Comparison of ENCODE assay signal across 13 cellular contexts in the genomic region with DNA sequence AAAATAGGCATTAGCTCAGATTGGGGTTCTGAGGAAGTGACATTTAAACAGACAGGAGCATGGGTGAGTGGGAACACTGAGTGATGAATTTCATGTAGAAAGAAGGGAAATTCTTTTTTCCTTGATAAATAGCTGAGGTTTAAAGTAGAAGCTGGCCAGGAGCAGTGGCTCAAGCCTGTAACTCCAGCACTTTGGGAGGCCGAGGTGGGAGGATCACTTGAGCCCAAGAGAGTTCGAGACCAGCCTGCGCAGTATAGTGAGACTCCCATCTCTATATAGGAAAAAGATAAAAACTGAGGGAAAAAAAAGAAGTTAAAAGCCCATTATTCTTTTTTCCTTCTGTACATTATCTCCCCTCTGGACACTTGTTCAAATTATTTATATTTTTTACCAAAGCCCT. TPM values are rescaled to one million over a fixed set of nuclear protein-coding genes. Genes with fewer than 3 reads are reported as not detected.
DNase-seq lines count a peak whose midpoint lies in the region; ATAC-seq and TF ChIP-seq lines count a peak whose summit lies in the region.
"Had no signal": no experiment of that assay in that cellular context is flagged by ENCODE, and none has a peak within 500 bp of the region (broad histone marks: within the 10 kb centered on the region; RNA-seq: fewer than 3 reads in every experiment).

No MANE protein-coding gene starts in this region.

- peak overlapping the region; percentile 94 for H3K27ac ChIP-seq in CD4-positive, alpha-beta T cell (ENCODE audit: low read depth, low read length)
- H3K27ac ChIP-seq in KOPT-K1 (ENCODE audit: low read depth, low read length, poor library complexity, severe bottlenecking) (peak overlapping the region; percentile 99), colonic mucosa (no peak overlapping the region)

- no peak overlapping the region for H3K9ac ChIP-seq in colonic mucosa (ENCODE audit: low read depth in 2 of 2, low read length in 2 of 2)

- H3K4me3 Mint-ChIP-seq in CD4-positive, alpha-beta T cell, result peak overlapping the region; percentile 84
- H3K4me3 Mint-ChIP-seq in activated naive CD8-positive, alpha-beta T cell treated with anti-CD3 and anti-CD28 coated beads, Interleukin-2, amount 50 U/mL, for 24 hours, result peak overlapping the region; percentile 96
- H3K4me3 Mint-ChIP-seq in natural killer cell treated with Interleukin-12 subunit alpha and Interleukin-12 subunit beta and Interleukin-15 and Interleukin-18, amount 100 ng/mL, for 72 hours, result peak overlapping the region; percentile 82

- H3K4me3 ChIP-seq in colonic mucosa, result no peak overlapping the region

- peaks cover 88% of the 10 kb centered on the region for H3K4me1 Mint-ChIP-seq in CD4-positive, alpha-beta T cell (ENCODE audit: low read depth)
- peaks cover 92% of the 10 kb centered on the region for H3K4me1 Mint-ChIP-seq in activated naive CD8-positive, alpha-beta T cell treated with anti-CD3 and anti-CD28 coated beads, Interleukin-2, amount 50 U/mL, for 24 hours
- peaks cover 60 to 74% of the 10 kb centered on the region in 2 donors for H3K4me1 Mint-ChIP-seq in natural killer cell treated with Interleukin-12 subunit alpha and Interleukin-12 subunit beta and Interleukin-15 and Interleukin-18, amount 100 ng/mL, for 72 hours (ENCODE audit: low read depth in 2 of 2)

- intact Hi-C loops in CD4-positive, alpha-beta T cell (cut with DNase I, micrococcal nuclease), result loop anchor here (5.0 to 10.0 kb wide), 3 partner anchors 37 to 175 kb away; partner anchors contain the start of genes ZNF239 (in 1 of the 2) and ZNF487 (in 1 of the 2)
- intact Hi-C loops in colonic mucosa (cut with DNase I), result no loop called here

- ATAC-seq in CD4-positive, alpha-beta T cell (ENCODE audit: poor library complexity), result no peak
- no peak for ATAC-seq in activated naive CD8-positive, alpha-beta T cell treated with anti-CD3 and anti-CD28 coated beads, Interleukin-2, amount 50 U/mL, for 24 hours
- ATAC-seq in natural killer cell treated with Interleukin-12 subunit alpha and Interleukin-12 subunit beta and Interleukin-15 and Interleukin-18, amount 100 ng/mL, for 72 hours, result no peak
- ATAC-seq in HG03175 (IDR thresholded peaks at IDR 0.05; ENCODE audit: unreplicated experiment), result no peak

- no peak for DNase-seq in CD4-positive, alpha-beta T cell
- DNase-seq in activated naive CD8-positive, alpha-beta T cell treated with anti-CD3 and anti-CD28 coated beads, Interleukin-2, amount 50 U/mL, for 24 hours, result no peak
- DNase-seq in natural killer cell treated with Interleukin-12 subunit alpha and Interleukin-12 subunit beta and Interleukin-15 and Interleukin-18, amount 100 ng/mL, for 72 hours (ENCODE audit: low spot score), result no peak
- DNase-seq in DMS79 (lab: John Stamatoyannopoulos, UW) (no peak), DMS53 treated with DMSO at 0.1 percent for 48 hours (lab: John Stamatoyannopoulos, UW; ENCODE audit: unreplicated experiment) (no peak), colonic mucosa (no peak)
- DNase-seq: NCI-H446 treated with DMSO at 0.1 percent for 48 hours; stimulated activated CD4-positive, alpha-beta T cell treated with anti-CD3 and anti-CD28 coated beads, Interleukin-4, amount 100 ng/mL, for 24 hours; T-helper 9 cell had no signal

- H3K9me3 Mint-ChIP-seq in CD4-positive, alpha-beta T cell, result no peaks in the 10 kb centered on the region
- H3K9me3 Mint-ChIP-seq in activated naive CD8-positive, alpha-beta T cell treated with anti-CD3 and anti-CD28 coated beads, Interleukin-2, amount 50 U/mL, for 24 hours, result no peaks in the 10 kb centered on the region
- no peaks in the 10 kb centered on the region for H3K9me3 Mint-ChIP-seq in natural killer cell treated with Interleukin-12 subunit alpha and Interleukin-12 subunit beta and Interleukin-15 and Interleukin-18, amount 100 ng/mL, for 72 hours

- peak overlapping the region; percentile 93 for H3K27ac Mint-ChIP-seq in CD4-positive, alpha-beta T cell
- H3K27ac Mint-ChIP-seq in activated naive CD8-positive, alpha-beta T cell treated with anti-CD3 and anti-CD28 coated beads, Interleukin-2, amount 50 U/mL, for 24 hours, result peak overlapping the region; percentile 93
- H3K27ac Mint-ChIP-seq in natural killer cell treated with Interleukin-12 subunit alpha and Interleukin-12 subunit beta and Interleukin-15 and Interleukin-18, amount 100 ng/mL, for 72 hours, result peak overlapping the region; percentile 88 to 92

- no peaks in the 10 kb centered on the region for H3K9me3 ChIP-seq in CD4-positive, alpha-beta T cell (ENCODE audit: control insufficient read depth, low read length)
- H3K9me3 ChIP-seq in KOPT-K1 (ENCODE audit: insufficient read depth, low read length, poor library complexity, severe bottlenecking), result no peaks in the 10 kb centered on the region
- H3K9me3 ChIP-seq in colonic mucosa, result no peaks in the 10 kb centered on the region

- no peak for TF ChIP-seq CTCF in CD4-positive, alpha-beta T cell (IDR thresholded peaks at IDR 0.05)
- no peak for TF ChIP-seq CTCF in colonic mucosa (IDR thresholded peaks at IDR 0.05)

- H3K36me3 ChIP-seq in KOPT-K1 (ENCODE audit: insufficient read depth, low read length) (peaks cover 72% of the 10 kb centered on the region), colonic mucosa (no peaks in the 10 kb centered on the region)

- POLR2A ChIA-PET in CD4-positive, alpha-beta T cell (lab: Charles Lee), result interaction anchor here (1.4 to 4.8 kb wide), 4 partner anchors 7 to 37 kb away, joined by 4 to 54 read pairs (median 9); partner anchors contain the start of genes HNRNPF and ZNF487

- H3K27me3 ChIP-seq in CD4-positive, alpha-beta T cell (ENCODE audit: control insufficient read depth, insufficient read depth, low read length), result no peaks in the 10 kb centered on the region
- no peaks in the 10 kb centered on the region for H3K27me3 ChIP-seq in colonic mucosa

- H3K4me1 ChIP-seq in colonic mucosa, result peaks cover 26% of the 10 kb centered on the region

- CTCF ChIA-PET in CD4-positive, alpha-beta T cell (lab: Charles Lee), result no interaction called here

- peaks cover 82% of the 10 kb centered on the region for H3K36me3 Mint-ChIP-seq in CD4-positive, alpha-beta T cell (ENCODE audit: low read depth)
- peaks cover 86% of the 10 kb centered on the region for H3K36me3 Mint-ChIP-seq in activated naive CD8-positive, alpha-beta T cell treated with anti-CD3 and anti-CD28 coated beads, Interleukin-2, amount 50 U/mL, for 24 hours (ENCODE audit: low read depth)
- H3K36me3 Mint-ChIP-seq in natural killer cell treated with Interleukin-12 subunit alpha and Interleukin-12 subunit beta and Interleukin-15 and Interleukin-18, amount 100 ng/mL, for 72 hours, result peaks cover 41% of the 10 kb centered on the region

- H3K27me3 Mint-ChIP-seq in CD4-positive, alpha-beta T cell, result no peaks in the 10 kb centered on the region
- no peaks in the 10 kb centered on the region for H3K27me3 Mint-ChIP-seq in activated naive CD8-positive, alpha-beta T cell treated with anti-CD3 and anti-CD28 coated beads, Interleukin-2, amount 50 U/mL, for 24 hours
- no peaks in the 10 kb centered on the region for H3K27me3 Mint-ChIP-seq in natural killer cell treated with Interleukin-12 subunit alpha and Interleukin-12 subunit beta and Interleukin-15 and Interleukin-18, amount 100 ng/mL, for 72 hours

RNA-seq across cellular contexts. Expression of gene HNRNPF, which starts 9.1 kb away (rescaled TPM):
- total RNA-seq in CD4-positive, alpha-beta T cell, result 10 to 100 TPM; 86.5 to 87.9 TPM
- 100 to 1,000 TPM; 340 to 514 TPM for total RNA-seq in natural killer cell treated with Interleukin-12 subunit alpha and Interleukin-12 subunit beta and Interleukin-15 and Interleukin-18, amount 100 ng/mL, for 72 hours
- 100 to 1,000 TPM; 250 to 394 TPM for total RNA-seq in colonic mucosa

RNA-seq across cellular contexts. Expression of gene FXYD4, which starts 28.5 kb away (rescaled TPM):
- total RNA-seq in CD4-positive, alpha-beta T cell, result not detected
- not detected for total RNA-seq in natural killer cell treated with Interleukin-12 subunit alpha and Interleukin-12 subunit beta and Interleukin-15 and Interleukin-18, amount 100 ng/mL, for 72 hours
- under 1 TPM in 1 of 2 donors, not detected in 1; 0.98 TPM for total RNA-seq in colonic mucosa
- total RNA-seq: H4, M059J had no signal

RNA-seq across cellular contexts. Expression of gene ZNF487, which starts 37.0 kb away (rescaled TPM):
- 1 to 10 TPM; 7.5 to 8.5 TPM for total RNA-seq in CD4-positive, alpha-beta T cell
- total RNA-seq in natural killer cell treated with Interleukin-12 subunit alpha and Interleukin-12 subunit beta and Interleukin-15 and Interleukin-18, amount 100 ng/mL, for 72 hours, result 1 to 10 TPM; 3.5 to 5.7 TPM
- total RNA-seq in colonic mucosa, result 1 to 10 TPM; 2.8 to 4.5 TPM
